In genomic region chr14:51554953-51555352, GRCh38 we compare ENCODE assay signal across 13 cellular contexts.
DNase-seq lines count a peak whose midpoint lies in the region; ATAC-seq, FAIRE-seq and TF ChIP-seq lines count a peak whose summit lies in the region.
"Had no signal": no experiment of that assay in that cellular context is flagged by ENCODE, and none has a peak within 500 bp of the region (broad histone marks: within the 10 kb centered on the region; RNA-seq: fewer than 3 reads in every experiment).

No MANE protein-coding gene starts in this region.

- H3K23ac ChIP-seq in H1 (ENCODE audit: insufficient read length), result no peak overlapping the region

- H4K91ac ChIP-seq in H1 (replicated peaks; ENCODE audit: insufficient read length, low read length), result no peak overlapping the region

- WGBS in H1 (ENCODE audit: extremely low coverage in 1 of 2, insufficient coverage in 1 of 2, insufficient read length in 1 of 2, insufficient replicate concordance in 2 of 2, low coverage in 1 of 2, low lambda C conversion rate in 2 of 2, missing lambda C conversion rate in 1 of 2), 2 experiments, result 90% methylated on average over 2 of the region's 2 CpGs; no CpG with 5 or more reads in 1 of the 2 experiments
- 67 to 72% methylated on average over 2 of the region's 2 CpGs for WGBS in body of pancreas, 2 donors

- peak; percentile 19 to 55; a peak in 2 of 4 replicates for TF ChIP-seq RAD21 in H1 (IDR thresholded peaks at IDR 0.05 in 1 of 2, conservative IDR thresholded peaks at IDR 0.05 in 1 of 2; ENCODE audit: low read depth in 2 of 2, low read length in 2 of 2)

- DNase-seq in NCI-H69 (lab: John Stamatoyannopoulos, UW), result peak; percentile 75
- DNase-seq in H1 (ENCODE audit: low read depth in 1 of 2, low spot score in 2 of 2), result no peak
- DNase-seq in osteocyte (ENCODE audit: extremely low spot score, unreplicated experiment), result no peak
- no peak for DNase-seq in cortex of kidney (lab: John Stamatoyannopoulos, UW)
- no peak for DNase-seq in body of pancreas
- DNase-seq: activated CD4-positive, alpha-beta T cell treated with anti-CD3 and anti-CD28 coated beads, Interleukin-2, amount 50 U/mL, for 1 hour; foreskin melanocyte; mucosa of descending colon; OCI-M1; spleen had no signal

- no peaks in the 10 kb centered on the region for H3K23me2 ChIP-seq in H1 (ENCODE audit: low read depth, low read length)

- no peak overlapping the region for H3K18ac ChIP-seq in H1 (ENCODE audit: extremely low read depth, low read length)

- H4K8ac ChIP-seq in H1 (ENCODE audit: extremely low read depth, insufficient read depth, low read length), result no peak overlapping the region

- H3K36me3 ChIP-seq in H1 (ENCODE audit: control insufficient read depth in 2 of 4, insufficient read depth in 4 of 4, low read length in 3 of 4), result no peaks in the 10 kb centered on the region
- no peaks in the 10 kb centered on the region for H3K36me3 ChIP-seq in body of pancreas (replicated peaks in 1 of 2; ENCODE audit: insufficient read depth in 1 of 2, low read depth in 2 of 2)
- H3K36me3 ChIP-seq: spleen had no signal

- no peaks in the 10 kb centered on the region for H3K9me3 Mint-ChIP-seq in osteocyte (ENCODE audit: unreplicated experiment)
- H3K9me3 Mint-ChIP-seq: stimulated activated effector memory CD8-positive, alpha-beta T cell treated with anti-CD3 and anti-CD28 coated beads, Interleukin-12 subunit alpha, Interleukin-12 subunit beta, amount 100 ng/mL, for 72 hours had no signal

- H3K4me1 Mint-ChIP-seq in osteocyte (ENCODE audit: unreplicated experiment), result peaks cover 24% of the 10 kb centered on the region
- H3K4me1 Mint-ChIP-seq: stimulated activated effector memory CD8-positive, alpha-beta T cell treated with anti-CD3 and anti-CD28 coated beads, Interleukin-12 subunit alpha, Interleukin-12 subunit beta, amount 100 ng/mL, for 72 hours had no signal

- H4K5ac ChIP-seq in H1 (ENCODE audit: insufficient read length, low read depth, low read length), result no peak overlapping the region

- no peaks in the 10 kb centered on the region for H3K79me1 ChIP-seq in H1 (ENCODE audit: low read depth, low read length)

- no peak overlapping the region for H3K4me2 ChIP-seq in H1 (ENCODE audit: insufficient read depth in 1 of 2, low read depth in 2 of 2, low read length in 2 of 2)

- peak; percentile 25 for TF ChIP-seq CTCF in GM12873 (IDR thresholded peaks at IDR 0.05; ENCODE audit: insufficient read depth, low read depth, low read length, missing control alignments)
- peak in 2 of 3 experiments; percentile 14 to 23; a peak in 2 of 4 replicates for TF ChIP-seq CTCF in H1 (IDR thresholded peaks at IDR 0.05; ENCODE audit: control extremely low read depth in 1 of 3, insufficient read depth in 1 of 3, low read depth in 1 of 3, low read length in 3 of 3)
- TF ChIP-seq CTCF in osteocyte (IDR thresholded peaks at IDR 0.05), result peak; percentile 26
- TF ChIP-seq CTCF in body of pancreas (IDR thresholded peaks at IDR 0.05), result no peak

- H3K4me1 ChIP-seq in H1 (replicated peaks in 1 of 4; ENCODE audit: control insufficient read depth in 3 of 4, insufficient read depth in 4 of 4, low read length in 3 of 4) (no peaks in the 10 kb centered on the region), body of pancreas (no peaks in the 10 kb centered on the region)
- H3K4me1 ChIP-seq: spleen had no signal

- no peaks in the 10 kb centered on the region for H3K36me3 Mint-ChIP-seq in osteocyte (ENCODE audit: unreplicated experiment)
- H3K36me3 Mint-ChIP-seq: stimulated activated effector memory CD8-positive, alpha-beta T cell treated with anti-CD3 and anti-CD28 coated beads, Interleukin-12 subunit alpha, Interleukin-12 subunit beta, amount 100 ng/mL, for 72 hours had no signal

- no peak overlapping the region for H3K4me3 ChIP-seq in H1 (ENCODE audit: extremely low read depth in 1 of 4, insufficient read depth in 2 of 4, low read depth in 3 of 4, low read length in 4 of 4)
- no peak overlapping the region for H3K4me3 ChIP-seq in body of pancreas
- H3K4me3 ChIP-seq: mucosa of descending colon, spleen had no signal

- no peaks in the 10 kb centered on the region for H3K27me3 Mint-ChIP-seq in osteocyte (ENCODE audit: unreplicated experiment)

- peak overlapping the region; percentile 78 for H3K27ac Mint-ChIP-seq in osteocyte (ENCODE audit: unreplicated experiment)
- H3K27ac Mint-ChIP-seq: stimulated activated effector memory CD8-positive, alpha-beta T cell treated with anti-CD3 and anti-CD28 coated beads, Interleukin-12 subunit alpha, Interleukin-12 subunit beta, amount 100 ng/mL, for 72 hours had no signal

- no peak overlapping the region for H2AFZ ChIP-seq in H1 (ENCODE audit: low read length)

- H2BK120ac ChIP-seq in H1 (replicated peaks; ENCODE audit: low read depth, low read length), result no peak overlapping the region

- H2BK5ac ChIP-seq in H1 (ENCODE audit: low read depth, low read length), result no peak overlapping the region

- H3K14ac ChIP-seq in H1 (ENCODE audit: insufficient read length), result no peak overlapping the region

- no peak overlapping the region for H2BK15ac ChIP-seq in H1 (ENCODE audit: low read length)

- H3K56ac ChIP-seq in H1 (replicated peaks; ENCODE audit: insufficient read length, low read depth, low read length), result no peak overlapping the region

- H4K20me1 ChIP-seq in H1 (replicated peaks in 1 of 2; ENCODE audit: control insufficient read depth in 1 of 2, insufficient read depth in 2 of 2, low read length in 2 of 2), result no peaks in the 10 kb centered on the region

- no peak overlapping the region for H2AK5ac ChIP-seq in H1 (ENCODE audit: low read depth, low read length)

- FAIRE-seq in H1 (lab: Jason Lieb, UNC), result no peak

- no peak for ATAC-seq in body of pancreas
- ATAC-seq in GM21737 (IDR thresholded peaks at IDR 0.05; ENCODE audit: unreplicated experiment), result no peak
- ATAC-seq: mucosa of descending colon; stimulated activated effector memory CD8-positive, alpha-beta T cell treated with anti-CD3 and anti-CD28 coated beads, Interleukin-12 subunit alpha, Interleukin-12 subunit beta, amount 100 ng/mL, for 72 hours had no signal

- TF ChIP-seq POLR2A in H1 (IDR thresholded peaks at IDR 0.05; ENCODE audit: control extremely low read depth in 1 of 2, low read depth in 2 of 2, low read length in 2 of 2), result no peak
- TF ChIP-seq POLR2A in body of pancreas (IDR thresholded peaks at IDR 0.05), result no peak

- H3K4ac ChIP-seq in H1 (replicated peaks; ENCODE audit: insufficient read length, low read depth, low read length), result no peak overlapping the region

- intact Hi-C loops in body of pancreas (cut with DNase I), result no loop called here

- no peak overlapping the region for H3K4me3 Mint-ChIP-seq in osteocyte (ENCODE audit: unreplicated experiment)
- H3K4me3 Mint-ChIP-seq: stimulated activated effector memory CD8-positive, alpha-beta T cell treated with anti-CD3 and anti-CD28 coated beads, Interleukin-12 subunit alpha, Interleukin-12 subunit beta, amount 100 ng/mL, for 72 hours had no signal

- H3K9ac ChIP-seq in H1 (replicated peaks in 1 of 4; ENCODE audit: extremely low read depth in 1 of 4, low read depth in 3 of 4, low read length in 3 of 4), result no peak overlapping the region

- H2BK12ac ChIP-seq in H1 (ENCODE audit: low read depth, low read length), result no peak overlapping the region

- H3K9me3 ChIP-seq in H1 (ENCODE audit: insufficient read depth in 2 of 2, low read depth in 1 of 2, low read length in 1 of 2) (no peaks in the 10 kb centered on the region), body of pancreas (no peaks in the 10 kb centered on the region)
- H3K9me3 ChIP-seq: mucosa of descending colon, spleen had no signal

- no peak for TF ChIP-seq EP300 in H1 (IDR thresholded peaks at IDR 0.05; ENCODE audit: borderline replicate concordance in 1 of 2, low read depth in 2 of 2, low read length in 2 of 2)

- H3K27me3 ChIP-seq in H1 (replicated peaks in 1 of 4; ENCODE audit: control insufficient read depth in 3 of 4, extremely low read depth in 1 of 4, insufficient read depth in 3 of 4, low read length in 3 of 4) (no peaks in the 10 kb centered on the region), body of pancreas (no peaks in the 10 kb centered on the region)

- H3K79me2 ChIP-seq in H1 (ENCODE audit: control insufficient read depth in 1 of 2, insufficient read depth in 2 of 2, low read length in 2 of 2), result no peaks in the 10 kb centered on the region

- POLR2A ChIA-PET in H1 (lab: Charles Lee; ENCODE audit: partially characterized antibody), result no interaction called here

- CTCF ChIA-PET in H1 (lab: Charles Lee; ENCODE audit: partially characterized antibody), result interaction anchor here (0.8 to 1.2 kb wide), 3 partner anchors 29 to 221 kb away, joined by 3 to 6 read pairs (median 3); no protein-coding TSS in a partner anchor

- H2BK20ac ChIP-seq in H1 (ENCODE audit: low read length), result no peak overlapping the region

- no peak overlapping the region for H3K27ac ChIP-seq in H1 (ENCODE audit: low read depth, low read length)
- H3K27ac ChIP-seq in body of pancreas, result no peak overlapping the region
- H3K27ac ChIP-seq: spleen had no signal

TF ChIP-seq in H1, 55 proteins besides CTCF, POLR2A, EP300 and RAD21 (continues in another document):
- no peak for TF ChIP-seq RBBP5 (IDR thresholded peaks at IDR 0.05; ENCODE audit: borderline replicate concordance, low read depth, low read length)
- no peak for TF ChIP-seq SIX5 (IDR thresholded peaks at IDR 0.05; ENCODE audit: low read depth, low read length)
- TF ChIP-seq RFX5 (IDR thresholded peaks at IDR 0.05; ENCODE audit: borderline replicate concordance, low read depth, low read length), result no peak
- TF ChIP-seq CHD2 (IDR thresholded peaks at IDR 0.05; ENCODE audit: low read length), result no peak
- TF ChIP-seq GABPA (IDR thresholded peaks at IDR 0.05; ENCODE audit: borderline replicate concordance, insufficient read depth, low read length), result no peak
- TF ChIP-seq NRF1 (IDR thresholded peaks at IDR 0.05; ENCODE audit: low read depth, low read length), result no peak
- TF ChIP-seq SRF (IDR thresholded peaks at IDR 0.05; ENCODE audit: low read depth, low read length), result no peak
- TF ChIP-seq BRCA1 (IDR thresholded peaks at IDR 0.05; ENCODE audit: low read depth, low read length), result no peak
- TF ChIP-seq RXRA (IDR thresholded peaks at IDR 0.05; ENCODE audit: insufficient read depth, low read depth, low read length), result no peak
- no peak for TF ChIP-seq ATF3 (IDR thresholded peaks at IDR 0.05; ENCODE audit: insufficient read depth, low read depth, low read length)

Comparison
In these comparisons a context has a peak if more than half of its experiments do, and no peak if none do; other contexts are left out.
1. CTCF ChIP-seq: peak in GM12873 (single experiment), H1 (2 of 3) and osteocyte (single experiment); none in body of pancreas (0 of 7).